ENCODE assay signal across 21 cellular contexts in the genomic region with DNA sequence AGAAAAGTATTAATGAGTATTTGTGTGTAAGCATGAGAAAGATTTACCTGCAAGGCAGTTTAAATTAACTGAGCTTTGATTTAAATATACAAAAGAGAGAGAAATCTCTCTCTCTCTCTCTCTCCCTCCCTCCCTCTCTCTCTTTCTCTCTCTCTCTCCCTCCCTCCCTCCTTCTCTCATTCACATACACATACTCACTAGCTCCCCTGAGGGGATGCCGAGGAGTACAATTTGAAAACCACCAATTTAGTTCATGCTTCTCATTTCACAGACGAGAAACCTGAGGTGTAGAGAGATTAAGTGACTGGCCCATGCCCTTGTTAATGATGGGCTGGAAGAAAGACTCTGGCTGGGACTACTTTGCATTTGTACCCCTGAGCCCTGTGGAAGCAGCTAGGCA. TPM values are rescaled to one million over a fixed set of nuclear protein-coding genes. Genes with fewer than 3 reads are reported as not detected.
"Had no signal": no experiment of that assay in that cellular context is flagged by ENCODE, and none has a peak within 500 bp of the region (broad histone marks: within the 10 kb centered on the region; RNA-seq: fewer than 3 reads in every experiment).

No MANE protein-coding gene starts in this region.

- ATAC-seq: activated CD8-positive, alpha-beta T cell treated with anti-CD3 and anti-CD28 coated beads, Interleukin-2, amount 10 ng/mL, durations not matched to agents 7 days and 5 days; activated naive CD4-positive, alpha-beta T cell treated with anti-CD3 and anti-CD28 coated beads, Interleukin-2, amount 50 U/mL, for 72 hours; activated T-cell treated with anti-CD3 and anti-CD28 coated beads, Interleukin-2, amount 50 U/mL, for 72 hours; left lung; mucosa of descending colon; naive thymus-derived CD4-positive, alpha-beta T cell had no signal

- H3K4me2 ChIP-seq: hepatocyte had no signal

- H3K27ac Mint-ChIP-seq: activated CD4-positive, alpha-beta T cell treated with anti-CD3 and anti-CD28 coated beads, Interleukin-2, amount 10 ng/mL, durations not matched to agents 24 days and 14 days; activated CD8-positive, alpha-beta T cell treated with anti-CD3 and anti-CD28 coated beads, Interleukin-2, amount 10 ng/mL, durations not matched to agents 7 days and 5 days; activated naive CD4-positive, alpha-beta T cell treated with anti-CD3 and anti-CD28 coated beads, Interleukin-2, amount 50 U/mL, for 72 hours; activated T-cell treated with anti-CD3 and anti-CD28 coated beads, Interleukin-2, amount 50 U/mL, for 72 hours; naive thymus-derived CD4-positive, alpha-beta T cell; T-helper 2 cell treated with Interferon-gamma antibody and Interleukin-4, amounts not matched to agents 5 μg/mL and 100 μg/mL, for 36 hours had no signal

- H2AFZ ChIP-seq: hepatocyte had no signal

- H3K4me3 Mint-ChIP-seq: activated CD4-positive, alpha-beta T cell treated with anti-CD3 and anti-CD28 coated beads, Interleukin-2, amount 10 ng/mL, durations not matched to agents 24 days and 14 days; activated CD8-positive, alpha-beta T cell treated with anti-CD3 and anti-CD28 coated beads, Interleukin-2, amount 10 ng/mL, durations not matched to agents 7 days and 5 days; activated T-cell treated with anti-CD3 and anti-CD28 coated beads, Interleukin-2, amount 50 U/mL, for 72 hours; naive thymus-derived CD4-positive, alpha-beta T cell; T-helper 2 cell treated with Interferon-gamma antibody and Interleukin-4, amounts not matched to agents 5 μg/mL and 100 μg/mL, for 36 hours had no signal

- H3K4me1 Mint-ChIP-seq: activated CD4-positive, alpha-beta T cell treated with anti-CD3 and anti-CD28 coated beads, Interleukin-2, amount 10 ng/mL, durations not matched to agents 24 days and 14 days; naive thymus-derived CD4-positive, alpha-beta T cell had no signal

- H3K9me3 Mint-ChIP-seq: activated CD4-positive, alpha-beta T cell treated with anti-CD3 and anti-CD28 coated beads, Interleukin-2, amount 10 ng/mL, durations not matched to agents 24 days and 14 days; activated naive CD4-positive, alpha-beta T cell treated with anti-CD3 and anti-CD28 coated beads, Interleukin-2, amount 50 U/mL, for 72 hours; activated T-cell treated with anti-CD3 and anti-CD28 coated beads, Interleukin-2, amount 50 U/mL, for 72 hours; naive thymus-derived CD4-positive, alpha-beta T cell; T-helper 2 cell treated with Interferon-gamma antibody and Interleukin-4, amounts not matched to agents 5 μg/mL and 100 μg/mL, for 36 hours had no signal

- H3K4me1 ChIP-seq: left lung, right atrium auricular region, transverse colon had no signal

- H3K27me3 ChIP-seq: cardiac muscle cell, hepatocyte, left lung, right atrium auricular region, transverse colon had no signal

- H3K9me3 ChIP-seq: left lung, mucosa of descending colon, right atrium auricular region, transverse colon had no signal

- H3K79me2 ChIP-seq: hepatocyte had no signal

- H3K4me3 ChIP-seq: cardiac muscle cell, dorsolateral prefrontal cortex, hepatocyte, left lung, mucosa of descending colon, right atrium auricular region, transverse colon had no signal

- H3K36me3 ChIP-seq: cardiac muscle cell, left lung, right atrium auricular region, transverse colon had no signal

- H3K27ac ChIP-seq: cardiac muscle cell, dorsolateral prefrontal cortex, hepatocyte, left lung, right atrium auricular region, transverse colon had no signal

- DNase-seq: activated CD4-positive, alpha-beta T cell treated with anti-CD3 and anti-CD28 coated beads, Interleukin-2, amount 10 ng/mL, durations not matched to agents 24 days and 14 days; activated CD4-positive, CD25-positive, alpha-beta regulatory T cell; activated CD8-positive, alpha-beta memory T cell treated with anti-CD3 and anti-CD28 coated beads, Interleukin-2, amount 50 U/mL, for 48 hours; activated CD8-positive, alpha-beta T cell treated with anti-CD3 and anti-CD28 coated beads, Interleukin-2, amount 10 ng/mL, durations not matched to agents 7 days and 5 days; activated gamma-delta T cell; activated T-cell treated with anti-CD3 and anti-CD28 coated beads, Interleukin-2, amount 50 U/mL, for 72 hours; dorsolateral prefrontal cortex; left lung; mucosa of descending colon; naive thymus-derived CD4-positive, alpha-beta T cell; posterior cingulate gyrus; stimulated activated CD4-positive, alpha-beta T cell treated with anti-CD3 and anti-CD28 coated beads, Interleukin-15, amount 100 ng/mL, for 24 hours; stimulated activated CD4-positive, alpha-beta T cell treated with anti-CD3 and anti-CD28 coated beads, Interleukin-4, amount 100 ng/mL, for 1 hour; stimulated activated naive CD4-positive, alpha-beta T cell; substantia nigra; transverse colon had no signal

RNA-seq across cellular contexts. Expression of gene MECOM, which starts 59.4 kb away (rescaled TPM):
- total RNA-seq: activated CD4-positive, alpha-beta T cell treated with anti-CD3 and anti-CD28 coated beads, Interleukin-2, amount 10 ng/mL, durations not matched to agents 24 days and 14 days; activated CD8-positive, alpha-beta T cell treated with anti-CD3 and anti-CD28 coated beads, Interleukin-2, amount 10 ng/mL, durations not matched to agents 7 days and 5 days; activated naive CD4-positive, alpha-beta T cell treated with anti-CD3 and anti-CD28 coated beads, Interleukin-2, amount 50 U/mL, for 72 hours; activated T-cell treated with anti-CD3 and anti-CD28 coated beads, Interleukin-2, amount 50 U/mL, for 72 hours had no signal
- polyA plus RNA-seq: naive thymus-derived CD4-positive, alpha-beta T cell had no signal
